ENCODE assay signal across 1 cellular context in genomic region chr19:37391399-37391798, GRCh38.
TF ChIP-seq lines count a peak whose summit lies in the region.

No MANE protein-coding gene starts in this region.

TF ChIP-seq in HEK293, 187 proteins besides CTCF, POLR2A, EP300 and RAD21 (continued from another document):
- TF ChIP-seq ZNF510 (tag by site-specific recombination; IDR thresholded peaks at IDR 0.05; ENCODE audit: insufficient replicate concordance) = peak; percentile 4
- TF ChIP-seq, protein P1, sequence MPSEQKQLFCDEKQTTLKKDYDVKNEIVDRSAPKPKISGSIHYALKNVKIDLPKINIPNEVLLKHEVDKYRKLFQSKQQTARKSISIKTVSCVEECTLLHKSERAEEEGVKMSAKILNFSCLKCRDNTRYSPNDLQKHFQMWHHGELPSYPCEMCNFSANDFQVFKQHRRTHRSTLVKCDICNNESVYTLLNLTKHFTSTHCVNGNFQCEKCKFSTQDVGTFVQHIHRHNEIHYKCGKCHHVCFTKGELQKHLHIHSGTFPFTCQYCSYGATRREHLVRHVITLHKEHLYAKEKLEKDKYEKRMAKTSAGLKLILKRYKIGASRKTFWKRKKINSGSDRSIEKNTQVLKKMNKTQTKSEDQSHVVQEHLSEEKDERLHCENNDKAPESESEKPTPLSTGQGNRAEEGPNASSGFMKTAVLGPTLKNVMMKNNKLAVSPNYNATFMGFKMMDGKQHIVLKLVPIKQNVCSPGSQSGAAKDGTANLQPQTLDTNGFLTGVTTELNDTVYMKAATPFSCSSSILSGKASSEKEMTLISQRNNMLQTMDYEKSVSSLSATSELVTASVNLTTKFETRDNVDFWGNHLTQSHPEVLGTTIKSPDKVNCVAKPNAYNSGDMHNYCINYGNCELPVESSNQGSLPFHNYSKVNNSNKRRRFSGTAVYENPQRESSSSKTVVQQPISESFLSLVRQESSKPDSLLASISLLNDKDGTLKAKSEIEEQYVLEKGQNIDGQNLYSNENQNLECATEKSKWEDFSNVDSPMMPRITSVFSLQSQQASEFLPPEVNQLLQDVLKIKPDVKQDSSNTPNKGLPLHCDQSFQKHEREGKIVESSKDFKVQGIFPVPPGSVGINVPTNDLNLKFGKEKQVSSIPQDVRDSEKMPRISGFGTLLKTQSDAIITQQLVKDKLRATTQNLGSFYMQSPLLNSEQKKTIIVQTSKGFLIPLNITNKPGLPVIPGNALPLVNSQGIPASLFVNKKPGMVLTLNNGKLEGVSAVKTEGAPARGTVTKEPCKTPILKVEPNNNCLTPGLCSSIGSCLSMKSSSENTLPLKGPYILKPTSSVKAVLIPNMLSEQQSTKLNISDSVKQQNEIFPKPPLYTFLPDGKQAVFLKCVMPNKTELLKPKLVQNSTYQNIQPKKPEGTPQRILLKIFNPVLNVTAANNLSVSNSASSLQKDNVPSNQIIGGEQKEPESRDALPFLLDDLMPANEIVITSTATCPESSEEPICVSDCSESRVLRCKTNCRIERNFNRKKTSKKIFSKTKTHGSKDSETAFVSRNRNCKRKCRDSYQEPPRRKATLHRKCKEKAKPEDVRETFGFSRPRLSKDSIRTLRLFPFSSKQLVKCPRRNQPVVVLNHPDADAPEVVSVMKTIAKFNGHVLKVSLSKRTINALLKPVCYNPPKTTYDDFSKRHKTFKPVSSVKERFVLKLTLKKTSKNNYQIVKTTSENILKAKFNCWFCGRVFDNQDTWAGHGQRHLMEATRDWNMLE (tag by site-specific recombination; conservative IDR thresholded peaks at IDR 0.05; ENCODE audit: low read depth) = peak; percentile 72
TF ChIP-seq in HEK293: peak in this region for 11; not testable (repeated sequence) for 176.
